Comparison of ENCODE assay signal across 8 cellular contexts in genomic region chr9:84404095-84404686, GRCh38.
DNase-seq lines count a peak whose midpoint lies in the region; ATAC-seq and TF ChIP-seq lines count a peak whose summit lies in the region.

No MANE protein-coding gene starts in this region.

- no peak overlapping the region for H3K4me3 ChIP-seq in adrenal gland
- no peak overlapping the region for H3K4me3 ChIP-seq in liver (ENCODE audit: low read depth in 1 of 3, low read length in 3 of 3)

- 26 to 42% (median 39%) methylated on average over 6 to 8 of the region's 8 CpGs for WGBS in adrenal gland, 4 donors
- WGBS in liver = 43% methylated on average over 8 of the region's 8 CpGs

- DNase-seq in COLO829 (ENCODE audit: low spot score) = peak; percentile 62
- peak; percentile 25 for DNase-seq in H4 (ENCODE audit: low spot score)
- no peak for DNase-seq in adrenal gland
- DNase-seq in NCI-H2227 treated with DMSO at 0.1 percent for 48 hours (lab: John Stamatoyannopoulos, UW) = no peak
- no peak for DNase-seq in activated effector memory CD4-positive, alpha-beta T cell treated with anti-CD3 and anti-CD28 coated beads, Interleukin-2, amount 50 U/mL, for 16 hours
- DNase-seq in activated CD4-positive, alpha-beta T cell treated with anti-CD3 and anti-CD28 coated beads, Interleukin-2, amount 50 U/mL, for 1 hour = no peak

- intact Hi-C loops in adrenal gland (cut with DNase I) = loop anchor here (10.0 kb wide), 2 partner anchors 551 to 851 kb away; no protein-coding TSS in a partner anchor

- no peaks in the 10 kb centered on the region for H3K4me1 ChIP-seq in adrenal gland (replicated peaks in 1 of 2)
- H3K4me1 ChIP-seq in liver (ENCODE audit: control insufficient read depth in 4 of 4, insufficient read depth in 4 of 4, low read length in 3 of 4) = peaks cover 0 to 6% (median 4%) of the 10 kb centered on the region in 4 donors

- peak; percentile 62 to 73 for TF ChIP-seq RAD21 in liver (IDR thresholded peaks at IDR 0.05)

- H3K36me3 ChIP-seq in adrenal gland (replicated peaks in 1 of 2) = no peaks in the 10 kb centered on the region
- H3K36me3 ChIP-seq in liver (ENCODE audit: control insufficient read depth in 4 of 4, insufficient read depth in 3 of 4, low read depth in 1 of 4, low read length in 3 of 4) = no peaks in the 10 kb centered on the region

- H3K9me3 ChIP-seq in adrenal gland (replicated peaks in 1 of 3) (no peaks in the 10 kb centered on the region), liver (ENCODE audit: control insufficient read depth in 4 of 4, low read length in 3 of 4) (no peaks in the 10 kb centered on the region)

- TF ChIP-seq CTCF in adrenal gland (IDR thresholded peaks at IDR 0.05) (peak in 5 of 6 experiments; percentile 41 to 50 (median 44)), liver (IDR thresholded peaks at IDR 0.05; ENCODE audit: low read depth, low read length, missing input control) (peak; percentile 54)

- no peak for TF ChIP-seq POLR2A in adrenal gland (IDR thresholded peaks at IDR 0.05)

- H3K27me3 ChIP-seq in adrenal gland (no peaks in the 10 kb centered on the region), liver (ENCODE audit: control insufficient read depth in 4 of 4, insufficient read depth in 4 of 4, low read length in 3 of 4) (no peaks in the 10 kb centered on the region)

- no peak overlapping the region for H3K27ac ChIP-seq in adrenal gland
- no peak overlapping the region for H3K27ac ChIP-seq in liver (ENCODE audit: low read depth in 1 of 2, low read length in 2 of 2)

- no peak for ATAC-seq in HG03159 (IDR thresholded peaks at IDR 0.05; ENCODE audit: unreplicated experiment)

- H3K9ac ChIP-seq in liver (ENCODE audit: low read depth in 1 of 2, low read length in 2 of 2) = no peak overlapping the region

TF ChIP-seq in liver, 16 proteins besides CTCF, POLR2A, EP300 and RAD21:
- TF ChIP-seq ATF3 (IDR thresholded peaks at IDR 0.05) = no peak
- TF ChIP-seq MAX (IDR thresholded peaks at IDR 0.05) = no peak

Comparison
In these comparisons a context has a peak if more than half of its experiments do, and no peak if none do; other contexts are left out.
1. DNase-seq: peak in COLO829 (single experiment) and H4 (single experiment); none in adrenal gland (0 of 7), NCI-H2227 treated with DMSO at 0.1 percent for 48 hours (single experiment), activated effector memory CD4-positive, alpha-beta T cell treated with anti-CD3 and anti-CD28 coated beads, Interleukin-2, amount 50 U/mL, for 16 hours (single experiment) and activated CD4-positive, alpha-beta T cell treated with anti-CD3 and anti-CD28 coated beads, Interleukin-2, amount 50 U/mL, for 1 hour (single experiment).